16 cellular contexts compared by ENCODE assay signal in genomic region chr17:2690165-2691068, GRCh38. TPM values are rescaled to one million over a fixed set of nuclear protein-coding genes. Genes with fewer than 3 reads are reported as not detected.
DNase-seq lines count a peak whose midpoint lies in the region; ATAC-seq and TF ChIP-seq lines count a peak whose summit lies in the region.
"Had no signal": no experiment of that assay in that cellular context is flagged by ENCODE, and none has a peak within 500 bp of the region (broad histone marks: within the 10 kb centered on the region; RNA-seq: fewer than 3 reads in every experiment).

No MANE protein-coding gene starts in this region.

- WGBS in SK-N-SH (ENCODE audit: low lambda C conversion rate) = 98% methylated on average over 23 of the region's 55 CpGs

- H3K9ac ChIP-seq in SK-N-SH = no peak overlapping the region

- no peak for TF ChIP-seq RAD21 in SK-N-SH (IDR thresholded peaks at IDR 0.05; ENCODE audit: low read length)

- H3K36me3 ChIP-seq in SK-N-SH (replicated peaks in 1 of 2; ENCODE audit: control insufficient read depth in 1 of 2, insufficient read depth in 2 of 2, low read length in 1 of 2) (peaks cover 0 to 24% of the 10 kb centered on the region in 2 experiments), right atrium auricular region (peaks cover 52% of the 10 kb centered on the region), brain microvascular endothelial cell (replicated peaks) (peaks cover 30% of the 10 kb centered on the region)

- H3F3A ChIP-seq in SK-N-SH (replicated peaks; ENCODE audit: insufficient read depth) = peaks cover 21% of the 10 kb centered on the region

- H4K20me1 ChIP-seq in SK-N-SH (ENCODE audit: insufficient read depth) = no peaks in the 10 kb centered on the region

- H3K4me2 ChIP-seq in SK-N-SH = no peak overlapping the region

- no peak for TF ChIP-seq CTCF in SK-N-SH (IDR thresholded peaks at IDR 0.05)
- TF ChIP-seq CTCF in right atrium auricular region (IDR thresholded peaks at IDR 0.05) = no peak
- TF ChIP-seq CTCF in brain microvascular endothelial cell (IDR thresholded peaks at IDR 0.05; ENCODE audit: low read depth, low read length, missing control alignments) = no peak

- H3K4me3 ChIP-seq in SK-N-SH (ENCODE audit: low read depth in 2 of 2, low read length in 1 of 2) (no peak overlapping the region), right atrium auricular region (peak overlapping the region in 1 of 2 donors; percentile 4), brain microvascular endothelial cell (ENCODE audit: low read depth, low read length) (no peak overlapping the region)
- H3K4me3 ChIP-seq: SJSA1, skin epidermis had no signal

- CTCF ChIA-PET in SK-N-SH (lab: Yijun Ruan, JAX) (no interaction called here), HEK293T (lab: Yijun Ruan, JAX) (no interaction called here)

- in situ Hi-C loops in brain microvascular endothelial cell (cut with HindIII; ENCODE audit: low pct_ligation_motif_present, low sequenced_read_pairs) = no loop called here

- DNase-seq in SK-N-SH (peak; percentile 45), HEK293T (ENCODE audit: extremely low spot score) (peak; percentile 7), right atrium auricular region (ENCODE audit: low spot score) (peak; percentile 53), sciatic nerve (ENCODE audit: low spot score) (peak; percentile 55), brain microvascular endothelial cell (no peak), LoVo (ENCODE audit: low spot score) (no peak)
- DNase-seq: activated CD8-positive, alpha-beta T cell treated with anti-CD3 and anti-CD28 coated beads, Interleukin-2, amount 10 ng/mL, durations not matched to agents 7 days and 5 days; caudate nucleus; substantia nigra had no signal

- no peaks in the 10 kb centered on the region for H3K27me3 ChIP-seq in SK-N-SH (ENCODE audit: insufficient read depth)
- no peaks in the 10 kb centered on the region for H3K27me3 ChIP-seq in right atrium auricular region
- H3K27me3 ChIP-seq in brain microvascular endothelial cell (replicated peaks) = no peaks in the 10 kb centered on the region
- H3K27me3 ChIP-seq: SJSA1 had no signal

- no peak for TF ChIP-seq EP300 in SK-N-SH (IDR thresholded peaks at IDR 0.05; ENCODE audit: borderline replicate concordance in 1 of 2, low read depth in 1 of 2, low read length in 1 of 2)

- no peaks in the 10 kb centered on the region for H3K79me2 ChIP-seq in SK-N-SH (ENCODE audit: insufficient read depth)

- ATAC-seq in SK-N-SH treated with all-trans-retinoic acid at 6 μM for 48 hours (no peak; the same call in 2 of the 3 replicates), sciatic nerve (peak; percentile 7), GM18873 (IDR thresholded peaks at IDR 0.05; ENCODE audit: low FRiP score, unreplicated experiment) (no peak)

- no peak overlapping the region for H2AFZ ChIP-seq in SK-N-SH (ENCODE audit: low read depth)

- H3K27ac ChIP-seq in SK-N-SH (ENCODE audit: low read depth in 2 of 2, low read length in 1 of 2) (no peak overlapping the region), right atrium auricular region (no peak overlapping the region), brain microvascular endothelial cell (no peak overlapping the region)
- H3K27ac ChIP-seq: SJSA1 had no signal

- no peaks in the 10 kb centered on the region for H3K9me3 ChIP-seq in SK-N-SH
- no peaks in the 10 kb centered on the region for H3K9me3 ChIP-seq in right atrium auricular region
- H3K9me3 ChIP-seq: SJSA1 had no signal

- intact Hi-C loops in sciatic nerve (cut with DNase I) = no loop called here

- H3K4me1 ChIP-seq in SK-N-SH (ENCODE audit: control insufficient read depth in 1 of 2, insufficient read depth in 2 of 2, low read depth in 1 of 2, low read length in 1 of 2) (peaks cover 0 to 4% of the 10 kb centered on the region in 2 experiments; a peak in 1 of 4 replicates), right atrium auricular region (peaks cover 0 to 44% of the 10 kb centered on the region in 2 donors)
- H3K4me1 ChIP-seq: SJSA1 had no signal

- H3K9me2 ChIP-seq in SK-N-SH = no peaks in the 10 kb centered on the region

- POLR2A ChIA-PET in SK-N-SH (lab: Yijun Ruan, JAX) = no interaction called here
- POLR2A ChIA-PET in HEK293T (lab: Yijun Ruan, JAX) = no interaction called here

TF ChIP-seq in SK-N-SH, 30 proteins besides CTCF, POLR2A, EP300 and RAD21 (continues in another document):
- TF ChIP-seq SIN3A (IDR thresholded peaks at IDR 0.05; ENCODE audit: borderline replicate concordance, low read depth, low read length) (no peak), POLR2AphosphoS5 (IDR thresholded peaks at IDR 0.05; ENCODE audit: low read depth, low read length) (no peak), CHD2 (IDR thresholded peaks at IDR 0.05; ENCODE audit: low read length, partially characterized antibody) (no peak), TEAD4 (IDR thresholded peaks at IDR 0.05; ENCODE audit: borderline replicate concordance, insufficient read depth) (no peak), IRF3 (IDR thresholded peaks at IDR 0.05; ENCODE audit: low read depth, low read length) (no peak), GABPA (IDR thresholded peaks at IDR 0.05; ENCODE audit: low read depth) (no peak)

TF ChIP-seq in SK-N-SH treated with all-trans-retinoic acid at 6 μM for 48 hours, 23 proteins besides CTCF, POLR2A, EP300 and RAD21 (continues in another document):
- TF ChIP-seq PATZ1 (CRISPR knock-in tag; IDR thresholded peaks at IDR 0.05; ENCODE audit: borderline replicate concordance) (no peak), ZNF565 (CRISPR knock-in tag; conservative IDR thresholded peaks at IDR 0.05; ENCODE audit: low read depth) (no peak), BACH2 (CRISPR knock-in tag; IDR thresholded peaks at IDR 0.05; ENCODE audit: borderline replicate concordance) (no peak), ZNF8 (CRISPR knock-in tag; IDR thresholded peaks at IDR 0.05) (no peak), ZFP3 (CRISPR knock-in tag; IDR thresholded peaks at IDR 0.05) (no peak), ZFP30 (CRISPR knock-in tag; IDR thresholded peaks at IDR 0.05) (no peak)

TF ChIP-seq in HEK293T, 16 proteins besides CTCF, POLR2A, EP300 and RAD21:
- TF ChIP-seq FOXK2 (IDR thresholded peaks at IDR 0.05) (no peak), HDGF (IDR thresholded peaks at IDR 0.05; ENCODE audit: borderline replicate concordance) (no peak), PKNOX1 (IDR thresholded peaks at IDR 0.05) (no peak)
TF ChIP-seq in HEK293T: peak in this region for 0.

RNA-seq across cellular contexts. Expression of gene CLUH, which starts 21.1 kb away (rescaled TPM):
- 25.1 and 32.2 TPM in 2 replicates for polyA plus RNA-seq in SK-N-SH (2012; rRNA removed)
- polyA plus RNA-seq in SK-N-SH (2012; cell fraction: cytosol; rRNA removed) = 6.6 and 12.0 TPM in 2 replicates
- 144 and 174 TPM in 2 replicates for polyA plus RNA-seq in SK-N-SH (2012; cell fraction: nucleus; rRNA removed)
- 100 to 1,000 TPM in 1 of 2 donors, 10 to 100 TPM in 1; 94.4 to 126 TPM for total RNA-seq in right atrium auricular region
- total RNA-seq in sciatic nerve = 39.2 TPM

RNA-seq across cellular contexts. Expression of gene CCDC92B, which starts 59.0 kb away (rescaled TPM):
- 0.07 and 0.13 TPM in 2 replicates for polyA plus RNA-seq in SK-N-SH (2012; rRNA removed)
- polyA plus RNA-seq in SK-N-SH (2012; cell fraction: cytosol; rRNA removed) = 0.13 and 0.22 TPM in 2 replicates
- 0.30 and 0.35 TPM in 2 replicates for polyA plus RNA-seq in SK-N-SH (2012; cell fraction: nucleus; rRNA removed)
- total RNA-seq in right atrium auricular region (not detected), sciatic nerve (0.27 TPM)
- total RNA-seq: A172; activated CD8-positive, alpha-beta T cell treated with anti-CD3 and anti-CD28 coated beads, Interleukin-2, amount 10 ng/mL, durations not matched to agents 7 days and 5 days; endothelial cell of umbilical vein; liver; SJSA1 had no signal
- polyA plus RNA-seq: endothelial cell of umbilical vein, liver had no signal

Comparison
In these comparisons a context has a peak if more than half of its experiments do, and no peak if none do; other contexts are left out.
1. DNase-seq: peak in SK-N-SH (single experiment), HEK293T (single experiment), right atrium auricular region (single experiment) and sciatic nerve (single experiment); none in brain microvascular endothelial cell (single experiment) and LoVo (single experiment).